Comparison of ENCODE assay signal across 1 cellular context in genomic region chr1:67710417-67710816, GRCh38.
A peak's percentile ranks its signal among the peaks of the same experiment; 100 is the strongest.
TF ChIP-seq lines count a peak whose summit lies in the region.

No MANE protein-coding gene starts in this region.

TF ChIP-seq in endothelial cell of umbilical vein, 7 proteins besides CTCF, POLR2A, EP300 and RAD21:
- peak; percentile 28 for TF ChIP-seq POLR2AphosphoS5 (IDR thresholded peaks at IDR 0.05; ENCODE audit: insufficient read depth, low read depth, low read length)
- TF ChIP-seq JUN (IDR thresholded peaks at IDR 0.05; ENCODE audit: borderline replicate concordance, insufficient read depth, insufficient read length, low read depth), result no peak
- TF ChIP-seq FOS (IDR thresholded peaks at IDR 0.05; ENCODE audit: borderline replicate concordance, insufficient read depth, low read length), result peak; percentile 66
- no peak for TF ChIP-seq MAX (IDR thresholded peaks at IDR 0.05; ENCODE audit: insufficient read depth, insufficient read length)
- TF ChIP-seq MYC (IDR thresholded peaks at IDR 0.05; ENCODE audit: low read depth, low read length), result no peak
- no peak for TF ChIP-seq EZH2 (IDR thresholded peaks at IDR 0.05; ENCODE audit: borderline replicate concordance, low read depth, low read length, severe bottlenecking)
- no peak for TF ChIP-seq GATA2 (IDR thresholded peaks at IDR 0.05; ENCODE audit: insufficient read depth, insufficient read length, low read depth, low read length)
TF ChIP-seq in endothelial cell of umbilical vein: peak in this region for 2.
